23 cellular contexts compared by ENCODE assay signal in genomic region chr14:74911221-74911620, GRCh38. TPM values are rescaled to one million over a fixed set of nuclear protein-coding genes. Genes with fewer than 3 reads are reported as not detected.
"Had no signal": no experiment of that assay in that cellular context is flagged by ENCODE, and none has a peak within 500 bp of the region (broad histone marks: within the 10 kb centered on the region; RNA-seq: fewer than 3 reads in every experiment).

No MANE protein-coding gene starts in this region.

- H3K4me2 ChIP-seq: hepatocyte had no signal

- H3K9me3 Mint-ChIP-seq: naive B cell; nephron; stimulated activated memory B cell treated with anti-CD40 and anti-IgM and Interleukin-4, amounts not matched to agents 10 μg/mL and 1 μg/mL and 100 μg/mL, for 72 hours; stimulated activated naive CD8-positive, alpha-beta T cell treated with anti-CD3 and anti-CD28 coated beads, Interleukin-15, Interleukin-2, amounts not matched to agents 100 ng/mL and 50 ng/mL, for 24 hours had no signal

- H3K36me3 ChIP-seq: colonic mucosa, left ventricle myocardium inferior, right lobe of liver, tibial artery had no signal

- H3K36me3 Mint-ChIP-seq: naive B cell had no signal

- H3K27ac Mint-ChIP-seq: naive B cell; nephron; stimulated activated memory B cell treated with anti-CD40 and anti-IgM and Interleukin-4, amounts not matched to agents 10 μg/mL and 1 μg/mL and 100 μg/mL, for 72 hours; stimulated activated naive CD8-positive, alpha-beta T cell treated with anti-CD3 and anti-CD28 coated beads, Interleukin-15, Interleukin-2, amounts not matched to agents 100 ng/mL and 50 ng/mL, for 24 hours had no signal

- H3K27me3 ChIP-seq: colonic mucosa, hepatocyte, right lobe of liver, tibial artery had no signal

- H2AFZ ChIP-seq: hepatocyte had no signal

- H3K27ac ChIP-seq: colonic mucosa, hepatocyte, left ventricle myocardium inferior, psoas muscle, right lobe of liver, tibial artery had no signal

- H3K4me3 ChIP-seq: colonic mucosa, hepatocyte, left ventricle myocardium inferior, lung, psoas muscle, right lobe of liver, tibial artery had no signal

- ATAC-seq: left cardiac atrium; psoas muscle; right lobe of liver; stimulated activated memory B cell treated with anti-CD40 and anti-IgM and Interleukin-4, amounts not matched to agents 10 μg/mL and 1 μg/mL and 100 μg/mL, for 72 hours had no signal

- H3K79me2 ChIP-seq: hepatocyte had no signal

- DNase-seq: foreskin melanocyte; head of caudate nucleus; left cardiac atrium; left ventricle myocardium inferior; mesendoderm; naive B cell; psoas muscle; retina; right lobe of liver; stimulated activated CD4-positive, alpha-beta T cell treated with anti-CD3 and anti-CD28 coated beads, Interleukin-4, amount 100 ng/mL, for 24 hours had no signal

- H3K9me3 ChIP-seq: colonic mucosa, left ventricle myocardium inferior, psoas muscle, right lobe of liver, tibial artery had no signal

- FAIRE-seq: endothelial cell of umbilical vein, kidney had no signal

RNA-seq across cellular contexts. Expression of gene PROX2, which starts 35.3 kb away (rescaled TPM):
- total RNA-seq: colonic mucosa, dermis blood vessel endothelial cell, endothelial cell of umbilical vein, hepatocyte, kidney, left cardiac atrium, left ventricle myocardium inferior, omental fat pad, psoas muscle, right lobe of liver, temporal lobe had no signal
- polyA plus RNA-seq: esophagus, hepatocyte, psoas muscle had no signal
